16 cellular contexts compared by ENCODE assay signal in the genomic region with DNA sequence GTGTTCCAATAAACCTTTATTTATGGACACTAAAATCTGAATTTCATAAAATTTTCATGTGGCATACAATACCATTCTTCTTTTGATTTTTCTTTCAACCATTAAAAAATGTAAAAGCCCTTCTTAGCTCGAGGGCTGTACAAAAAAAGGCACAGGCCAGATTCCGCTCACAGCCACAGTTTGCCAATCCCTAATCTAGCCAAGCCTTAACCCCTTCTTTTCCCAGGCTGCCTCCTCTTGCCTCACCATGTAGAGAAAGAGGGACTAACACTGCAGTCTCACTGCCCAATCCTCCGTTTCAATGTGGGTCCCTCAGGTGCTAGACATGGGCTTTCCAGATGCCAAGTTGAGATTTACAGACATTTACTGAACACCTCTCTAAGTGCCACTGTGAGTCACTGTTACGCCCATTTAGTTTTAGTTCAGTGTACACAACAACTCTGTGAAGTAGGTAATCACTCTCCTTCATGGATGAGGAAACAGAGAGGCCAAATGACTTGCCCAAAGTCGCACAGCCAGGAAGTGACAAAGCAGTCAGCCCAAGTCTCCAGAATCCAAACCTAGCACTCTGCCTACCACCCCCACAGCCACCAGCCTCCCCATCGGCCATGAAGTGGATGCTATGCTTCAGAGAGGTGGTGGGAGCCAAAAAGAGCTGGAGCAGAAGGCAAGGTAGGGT.
A peak's percentile ranks its signal among the peaks of the same experiment; 100 is the strongest.
DNase-seq lines count a peak whose midpoint lies in the region; ATAC-seq and TF ChIP-seq lines count a peak whose summit lies in the region.
"Had no signal": no experiment of that assay in that cellular context is flagged by ENCODE, and none has a peak within 500 bp of the region (broad histone marks: within the 10 kb centered on the region; RNA-seq: fewer than 3 reads in every experiment).

No MANE protein-coding gene starts in this region.

- intact Hi-C loops in sigmoid colon (cut with DNase I), result no loop called here

- H3F3A ChIP-seq in smooth muscle cell (ENCODE audit: low read depth), result no peaks in the 10 kb centered on the region

- H3K4me1 ChIP-seq in sigmoid colon, result peaks cover 0 to 97% (median 95%) of the 10 kb centered on the region in 4 donors
- no peaks in the 10 kb centered on the region for H3K4me1 ChIP-seq in smooth muscle cell (ENCODE audit: low read depth)
- H3K4me1 ChIP-seq: prostate gland had no signal

- no peaks in the 10 kb centered on the region for H3K9me3 ChIP-seq in sigmoid colon
- no peaks in the 10 kb centered on the region for H3K9me3 ChIP-seq in smooth muscle cell (replicated peaks; ENCODE audit: low read depth)
- H3K9me3 ChIP-seq: prostate gland had no signal

- ATAC-seq in HG02981 (IDR thresholded peaks at IDR 0.05; ENCODE audit: unreplicated experiment), result no peak

- H2AFZ ChIP-seq in smooth muscle cell (ENCODE audit: low read depth), result no peak overlapping the region

- peaks cover 0 to 87% (median 26%) of the 10 kb centered on the region in 4 donors for H3K36me3 ChIP-seq in sigmoid colon
- no peaks in the 10 kb centered on the region for H3K36me3 ChIP-seq in smooth muscle cell (ENCODE audit: low read depth)
- H3K36me3 ChIP-seq: prostate gland had no signal

- no peaks in the 10 kb centered on the region for H4K20me1 ChIP-seq in smooth muscle cell (ENCODE audit: low read depth)

- peak overlapping the region; percentile 77 to 98 (median 90) for H3K27ac ChIP-seq in sigmoid colon
- no peak overlapping the region for H3K27ac ChIP-seq in smooth muscle cell (ENCODE audit: low read depth)
- H3K27ac ChIP-seq: epithelial cell of prostate, VCaP had no signal

- WGBS in sigmoid colon, 2 donors, result 72 to 77% methylated on average over 6 of the region's 6 CpGs
- 75% methylated on average over 6 of the region's 6 CpGs for WGBS in smooth muscle cell (ENCODE audit: low lambda C conversion rate)

- H3K4me2 ChIP-seq in smooth muscle cell, result no peak overlapping the region

- no peak for TF ChIP-seq EP300 in sigmoid colon (IDR thresholded peaks at IDR 0.05)

- H3K9ac ChIP-seq in smooth muscle cell (ENCODE audit: low read depth), result no peak overlapping the region

- TF ChIP-seq CTCF in GM12865 (IDR thresholded peaks at IDR 0.05; ENCODE audit: insufficient read depth, low read depth, low read length, missing control alignments) (no peak), sigmoid colon (IDR thresholded peaks at IDR 0.05) (no peak), smooth muscle cell (IDR thresholded peaks at IDR 0.05; ENCODE audit: borderline replicate concordance, insufficient read depth, poor library complexity, severe bottlenecking) (no peak)

- no peak for TF ChIP-seq POLR2A in sigmoid colon (IDR thresholded peaks at IDR 0.05)

- no peaks in the 10 kb centered on the region for H3K79me2 ChIP-seq in smooth muscle cell (ENCODE audit: low read depth)

- no peaks in the 10 kb centered on the region for H3K27me3 ChIP-seq in sigmoid colon
- no peaks in the 10 kb centered on the region for H3K27me3 ChIP-seq in smooth muscle cell (ENCODE audit: low read depth)

- DNase-seq in GM12865 (ENCODE audit: low read depth), result peak; percentile 40
- peak; percentile 4 for DNase-seq in NCI-H510A (lab: John Stamatoyannopoulos, UW)
- DNase-seq in foreskin melanocyte, result peak; percentile 67
- peak; percentile 46 for DNase-seq in sigmoid colon
- no peak for DNase-seq in smooth muscle cell (lab: John Stamatoyannopoulos, UW; ENCODE audit: unreplicated experiment)
- no peak for DNase-seq in activated CD4-positive, alpha-beta T cell treated with anti-CD3 and anti-CD28 coated beads for 48 hours
- DNase-seq in iPS-NIHi11 (ENCODE audit: low spot score), result no peak
- DNase-seq: cerebellar nuclear complex; DMS79; H9; NCI-H2081; stimulated activated CD4-positive, alpha-beta T cell treated with anti-CD3 and anti-CD28 coated beads, Interleukin-2, amount 100 ng/mL, for 24 hours had no signal

- no peak overlapping the region for H3K4me3 ChIP-seq in GM12865 (ENCODE audit: low read depth, low read length)
- no peak overlapping the region for H3K4me3 ChIP-seq in sigmoid colon
- no peak overlapping the region for H3K4me3 ChIP-seq in smooth muscle cell
- H3K4me3 ChIP-seq: prostate gland had no signal

Comparison
In these comparisons a context has a peak if more than half of its experiments do, and no peak if none do; other contexts are left out.
1. DNase-seq: peak in GM12865 (single experiment), NCI-H510A (single experiment), foreskin melanocyte (single experiment) and sigmoid colon (single experiment); none in smooth muscle cell (single experiment), activated CD4-positive, alpha-beta T cell treated with anti-CD3 and anti-CD28 coated beads for 48 hours (single experiment) and iPS-NIHi11 (single experiment).